ENCODE assay signal across 18 cellular contexts in genomic region chr1:112322018-112322417, GRCh38.
DNase-seq lines count a peak whose midpoint lies in the region; ATAC-seq, FAIRE-seq and TF ChIP-seq lines count a peak whose summit lies in the region.
"Had no signal": no experiment of that assay in that cellular context is flagged by ENCODE, and none has a peak within 500 bp of the region (broad histone marks: within the 10 kb centered on the region; RNA-seq: fewer than 3 reads in every experiment).

No MANE protein-coding gene starts in this region.

- no peak overlapping the region for H3K27ac ChIP-seq in endothelial cell of umbilical vein (ENCODE audit: insufficient read depth, low read depth, low read length)
- H3K27ac ChIP-seq: Peyer's patch had no signal

- no peaks in the 10 kb centered on the region for H3K79me2 ChIP-seq in endothelial cell of umbilical vein (ENCODE audit: control insufficient read depth, insufficient read depth, low read length)

- peaks cover 8% of the 10 kb centered on the region for H3K4me1 ChIP-seq in endothelial cell of umbilical vein (ENCODE audit: control insufficient read depth, extremely low read depth, insufficient read depth, low read length)
- H3K4me1 ChIP-seq: BE2C, Caco-2, HAP-1, Peyer's patch had no signal

- intact Hi-C loops in endothelial cell of umbilical vein (cut with micrococcal nuclease), result no loop called here

- H3K9me1 ChIP-seq in endothelial cell of umbilical vein (replicated peaks; ENCODE audit: control insufficient read depth, extremely low read depth, insufficient read depth, low read length), result no peaks in the 10 kb centered on the region

- POLR2A ChIA-PET in endothelial cell of umbilical vein (lab: Charles Lee), result no interaction called here

- TF ChIP-seq POLR2A in endothelial cell of umbilical vein (IDR thresholded peaks at IDR 0.05; ENCODE audit: low read depth, low read length), result no peak

- TF ChIP-seq CTCF in endothelial cell of umbilical vein (IDR thresholded peaks at IDR 0.05; ENCODE audit: extremely low read depth in 1 of 2, insufficient read depth in 1 of 2, low read depth in 1 of 2, low read length in 2 of 2), result no peak
- TF ChIP-seq CTCF in GM13977 (IDR thresholded peaks at IDR 0.05; ENCODE audit: extremely low read depth, insufficient read depth, missing control alignments), result no peak

- no peak overlapping the region for H3K4me2 ChIP-seq in endothelial cell of umbilical vein (ENCODE audit: insufficient read depth, low read length)

- DNase-seq in SIG-M5 treated with dmso at 0.1 percent for 504 hours (lab: John Stamatoyannopoulos, UW; ENCODE audit: unreplicated experiment) (peak; percentile 1), SIG-M5 (lab: John Stamatoyannopoulos, UW) (no peak), SKM-1 (lab: John Stamatoyannopoulos, UW; ENCODE audit: unreplicated experiment) (peak; percentile 20), endothelial cell of umbilical vein (ENCODE audit: low read depth, low spot score) (peak; percentile 41), GM13977 (ENCODE audit: low spot score) (no peak)
- DNase-seq: BE2C; Caco-2; CD4-positive, alpha-beta T cell; NCI-H1048; NCI-H146; NCI-H2029 treated with DMSO at 0.1 percent for 48 hours; NCI-H2171; NCI-H526; Peyer's patch had no signal

- peaks cover 0 to under 1% of the 10 kb centered on the region in 2 experiments for H3K27me3 ChIP-seq in endothelial cell of umbilical vein (ENCODE audit: control insufficient read depth in 2 of 2, insufficient read depth in 2 of 2, low read length in 2 of 2)
- H3K27me3 ChIP-seq: Peyer's patch had no signal

- dilution Hi-C loops in endothelial cell of umbilical vein (cut with MboI; ENCODE audit: extremely low pct_ligation_motif_present, low sequenced_read_pairs), result no loop called here

- H4K20me1 ChIP-seq in endothelial cell of umbilical vein (replicated peaks; ENCODE audit: control insufficient read depth, extremely low read depth, insufficient read depth, low read length), result no peaks in the 10 kb centered on the region

- H3K9me3 ChIP-seq in endothelial cell of umbilical vein (replicated peaks; ENCODE audit: control insufficient read depth, insufficient read depth, low read length), result no peaks in the 10 kb centered on the region
- H3K9me3 ChIP-seq: BE2C, Caco-2, HAP-1, Peyer's patch had no signal

- in situ Hi-C loops in GM13977 (cut with MboI; ENCODE audit: low pct_unique_long_range_greater_than_20kb, low sequenced_read_pairs, unreplicated experiment), result no loop called here

- FAIRE-seq in endothelial cell of umbilical vein (lab: Jason Lieb, UNC), result peak; percentile 77
- FAIRE-seq: G401.6 had no signal

- CTCF ChIA-PET in endothelial cell of umbilical vein (lab: Charles Lee), result interaction anchor here (1.3 to 1.5 kb wide), 2 partner anchors 15 to 23 kb away, joined by 6 to 7 read pairs; no protein-coding TSS in a partner anchor

- ATAC-seq in SK-N-SH treated with all-trans-retinoic acid at 6 μM for 48 hours (no peak), GM21619 (IDR thresholded peaks at IDR 0.05; ENCODE audit: unreplicated experiment) (no peak)

- no peaks in the 10 kb centered on the region for H3K36me3 ChIP-seq in endothelial cell of umbilical vein (ENCODE audit: control insufficient read depth in 2 of 2, extremely low read depth in 1 of 2, insufficient read depth in 2 of 2, low read length in 2 of 2)
- H3K36me3 ChIP-seq: BE2C, HAP-1, Peyer's patch had no signal

- H2AFZ ChIP-seq in endothelial cell of umbilical vein (ENCODE audit: low read depth, low read length), result no peak overlapping the region

- no TSS peak for BruUV-seq in endothelial cell of umbilical vein (replicated peaks; lab: Mats Ljungman, UMichigan)

- no peak overlapping the region for H3K9ac ChIP-seq in endothelial cell of umbilical vein (replicated peaks; ENCODE audit: extremely low read depth, insufficient read depth, low read length)

- no peak overlapping the region for H3K4me3 ChIP-seq in endothelial cell of umbilical vein (replicated peaks in 1 of 3; ENCODE audit: insufficient read depth in 1 of 3, low read depth in 1 of 3, low read length in 3 of 3)
- H3K4me3 ChIP-seq: HAP-1, Peyer's patch had no signal

TF ChIP-seq in endothelial cell of umbilical vein, 7 proteins besides CTCF, POLR2A, EP300 and RAD21:
- TF ChIP-seq MYC (IDR thresholded peaks at IDR 0.05; ENCODE audit: low read depth, low read length) (no peak), POLR2AphosphoS5 (IDR thresholded peaks at IDR 0.05; ENCODE audit: insufficient read depth, low read depth, low read length) (no peak), GATA2 (IDR thresholded peaks at IDR 0.05; ENCODE audit: insufficient read depth, insufficient read length, low read depth, low read length) (peak; percentile 62)

TF ChIP-seq in SK-N-SH treated with all-trans-retinoic acid at 6 μM for 48 hours, 23 proteins besides CTCF, POLR2A, EP300 and RAD21:
- TF ChIP-seq TCF4 (CRISPR knock-in tag; IDR thresholded peaks at IDR 0.05; ENCODE audit: borderline replicate concordance), result no peak
- no peak for TF ChIP-seq SNAI2 (CRISPR knock-in tag; IDR thresholded peaks at IDR 0.05)
- TF ChIP-seq PPARA (CRISPR knock-in tag; IDR thresholded peaks at IDR 0.05; ENCODE audit: borderline replicate concordance), result no peak
- TF ChIP-seq TOX (CRISPR knock-in tag; IDR thresholded peaks at IDR 0.05; ENCODE audit: borderline replicate concordance), result no peak
- TF ChIP-seq, protein P1, sequence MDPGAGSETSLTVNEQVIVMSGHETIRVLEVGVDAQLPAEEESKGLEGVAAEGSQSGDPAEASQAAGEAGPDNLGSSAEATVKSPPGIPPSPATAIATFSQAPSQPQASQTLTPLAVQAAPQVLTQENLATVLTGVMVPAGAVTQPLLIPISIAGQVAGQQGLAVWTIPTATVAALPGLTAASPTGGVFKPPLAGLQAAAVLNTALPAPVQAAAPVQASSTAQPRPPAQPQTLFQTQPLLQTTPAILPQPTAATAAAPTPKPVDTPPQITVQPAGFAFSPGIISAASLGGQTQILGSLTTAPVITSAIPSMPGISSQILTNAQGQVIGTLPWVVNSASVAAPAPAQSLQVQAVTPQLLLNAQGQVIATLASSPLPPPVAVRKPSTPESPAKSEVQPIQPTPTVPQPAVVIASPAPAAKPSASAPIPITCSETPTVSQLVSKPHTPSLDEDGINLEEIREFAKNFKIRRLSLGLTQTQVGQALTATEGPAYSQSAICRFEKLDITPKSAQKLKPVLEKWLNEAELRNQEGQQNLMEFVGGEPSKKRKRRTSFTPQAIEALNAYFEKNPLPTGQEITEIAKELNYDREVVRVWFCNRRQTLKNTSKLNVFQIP (CRISPR knock-in tag; IDR thresholded peaks at IDR 0.05; ENCODE audit: borderline replicate concordance, low read depth), result no peak
- no peak for TF ChIP-seq ZNF8 (CRISPR knock-in tag; IDR thresholded peaks at IDR 0.05)
- no peak for TF ChIP-seq ZNF565 (CRISPR knock-in tag; conservative IDR thresholded peaks at IDR 0.05; ENCODE audit: low read depth)
- TF ChIP-seq ISL1 (CRISPR knock-in tag; IDR thresholded peaks at IDR 0.05), result no peak
- TF ChIP-seq CSDC2 (CRISPR knock-in tag; IDR thresholded peaks at IDR 0.05), result no peak
- TF ChIP-seq TSHZ2 (CRISPR knock-in tag; IDR thresholded peaks at IDR 0.05), result no peak
- no peak for TF ChIP-seq CSRNP3 (CRISPR knock-in tag; IDR thresholded peaks at IDR 0.05)

Comparison
In these comparisons a context has a peak if more than half of its experiments do, and no peak if none do; other contexts are left out.
1. DNase-seq: peak in SIG-M5 treated with dmso at 0.1 percent for 504 hours (single experiment), SKM-1 (single experiment) and endothelial cell of umbilical vein (single experiment); none in SIG-M5 (single experiment) and GM13977 (single experiment).